ENCODE assay signal across 18 cellular contexts in the genomic region with DNA sequence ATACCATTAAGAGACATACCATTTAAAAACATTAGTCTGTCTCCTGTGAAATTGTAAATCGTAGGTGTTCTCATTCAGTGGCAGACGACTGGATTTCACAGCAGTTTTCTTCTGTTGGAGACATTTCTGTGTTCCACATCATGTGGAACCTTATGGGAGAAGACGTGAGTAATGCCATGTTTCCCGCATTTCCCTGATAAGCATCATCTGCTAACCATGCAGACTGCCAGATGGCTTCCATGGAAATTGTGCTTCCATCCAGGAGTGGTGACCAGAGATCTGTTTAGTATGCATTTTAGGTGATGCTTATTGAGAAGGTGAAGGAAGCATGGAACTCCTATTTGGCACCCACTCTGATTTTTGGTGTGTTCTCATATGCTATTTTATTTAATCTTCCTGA. TPM values are rescaled to one million over a fixed set of nuclear protein-coding genes. Genes with fewer than 3 reads are reported as not detected.
DNase-seq lines count a peak whose midpoint lies in the region; ATAC-seq and TF ChIP-seq lines count a peak whose summit lies in the region.
"Had no signal": no experiment of that assay in that cellular context is flagged by ENCODE, and none has a peak within 500 bp of the region (broad histone marks: within the 10 kb centered on the region; RNA-seq: fewer than 3 reads in every experiment).

No MANE protein-coding gene starts in this region.

- H3K36me3 Mint-ChIP-seq in brain = no peaks in the 10 kb centered on the region

- peak overlapping the region; percentile 91 to 98 (median 93) for H3K4me3 Mint-ChIP-seq in brain
- H3K4me3 Mint-ChIP-seq: activated CD8-positive, alpha-beta T cell treated with anti-CD3 and anti-CD28 coated beads for 36 hours had no signal

- H3K4me1 Mint-ChIP-seq in brain = peaks cover 36% of the 10 kb centered on the region

- H3K27ac ChIP-seq in right cardiac atrium (ENCODE audit: low read length) (no peak overlapping the region), right atrium auricular region (peak overlapping the region in 1 of 2 donors; percentile 95), gastrocnemius medialis (no peak overlapping the region)

- H3K4me1 ChIP-seq in right cardiac atrium (ENCODE audit: control insufficient read depth, insufficient read depth, low read length) (peaks cover 4% of the 10 kb centered on the region), right atrium auricular region (peaks cover 0 to 28% of the 10 kb centered on the region in 2 donors), gastrocnemius medialis (peaks cover 7 to 10% of the 10 kb centered on the region in 2 donors)

- H3K27ac Mint-ChIP-seq in brain = peak overlapping the region; percentile 40 to 94 (median 91)
- H3K27ac Mint-ChIP-seq: activated CD8-positive, alpha-beta T cell treated with anti-CD3 and anti-CD28 coated beads for 36 hours; effector memory CD8-positive, alpha-beta T cell; HFFc6; naive thymus-derived CD4-positive, alpha-beta T cell had no signal

- TF ChIP-seq POLR2A in lower leg skin (IDR thresholded peaks at IDR 0.05) (no peak), gastrocnemius medialis (IDR thresholded peaks at IDR 0.05) (no peak)

- H3K36me3 ChIP-seq in right atrium auricular region (no peaks in the 10 kb centered on the region), gastrocnemius medialis (no peaks in the 10 kb centered on the region)
- H3K36me3 ChIP-seq: sigmoid colon had no signal

- no peaks in the 10 kb centered on the region for H3K9me3 Mint-ChIP-seq in brain
- H3K9me3 Mint-ChIP-seq: activated CD8-positive, alpha-beta T cell treated with anti-CD3 and anti-CD28 coated beads for 36 hours; effector memory CD8-positive, alpha-beta T cell; HFFc6 had no signal

- in situ Hi-C loops in gastrocnemius medialis (cut with MboI; ENCODE audit: low sequenced_read_pairs in 4 of 4) = no loop called here

- DNase-seq in right cardiac atrium (no peak), right atrium auricular region (ENCODE audit: low spot score) (no peak), lung microvascular endothelial cell (ENCODE audit: low read depth in 2 of 2) (peak; percentile 32 to 84), NCI-H345 treated with DMSO at 0.1 percent for 48 hours (lab: John Stamatoyannopoulos, UW; ENCODE audit: unreplicated experiment) (no peak), HuH-7.5 (ENCODE audit: low spot score) (no peak), lower leg skin (ENCODE audit: low spot score in 2 of 2) (no peak), gastrocnemius medialis (no peak)
- DNase-seq: ACHN; activated CD8-positive, alpha-beta T cell treated with anti-CD3 and anti-CD28 coated beads for 36 hours; COR-L47; effector memory CD8-positive, alpha-beta T cell; HFFc6; kidney; naive thymus-derived CD4-positive, alpha-beta T cell; NCI-H2029; NK-92 treated with Interleukin-12 subunit alpha and Interleukin-12 subunit beta, amount 100 ng/mL, for 24 hours; sigmoid colon had no signal

- H3K4me3 ChIP-seq in right cardiac atrium (ENCODE audit: low read length) (peak overlapping the region; percentile 77), right atrium auricular region (no peak overlapping the region), lower leg skin (ENCODE audit: low read depth, poor library complexity, severe bottlenecking) (no peak overlapping the region), gastrocnemius medialis (no peak overlapping the region)

- no peak for ATAC-seq in right cardiac atrium
- ATAC-seq in gastrocnemius medialis = no peak
- ATAC-seq: activated CD8-positive, alpha-beta T cell treated with anti-CD3 and anti-CD28 coated beads for 36 hours; effector memory CD8-positive, alpha-beta T cell; naive thymus-derived CD4-positive, alpha-beta T cell had no signal

- intact Hi-C loops in right cardiac atrium (cut with DNase I) = loop anchor here in 3 of 4 donors (10.0 kb wide), 2 partner anchors 50 to 140 kb away; a partner anchor contains a TSS
- intact Hi-C loops in lower leg skin (cut with DNase I; ENCODE audit: low total_unique reads) = no loop called here
- intact Hi-C loops in gastrocnemius medialis (cut with DNase I; ENCODE audit: low total_unique reads) = loop anchor here (10.0 kb wide), 1 partner anchor 140 kb away; a partner anchor contains a TSS

- H3K27me3 ChIP-seq in right cardiac atrium (ENCODE audit: control insufficient read depth, insufficient read depth) = no peaks in the 10 kb centered on the region
- H3K27me3 ChIP-seq in right atrium auricular region = no peaks in the 10 kb centered on the region
- no peaks in the 10 kb centered on the region for H3K27me3 ChIP-seq in gastrocnemius medialis
- H3K27me3 ChIP-seq: sigmoid colon had no signal

- TF ChIP-seq CTCF in right atrium auricular region (IDR thresholded peaks at IDR 0.05) (no peak), brain (conservative IDR thresholded peaks at IDR 0.05) (no peak), lower leg skin (IDR thresholded peaks at IDR 0.05) (no peak), gastrocnemius medialis (IDR thresholded peaks at IDR 0.05 in 4 of 5, conservative IDR thresholded peaks at IDR 0.05 in 1 of 5) (no peak)

- 61% methylated on average over 4 of the region's 4 CpGs for WGBS in right cardiac atrium
- 61 to 73% methylated on average over 4 of the region's 4 CpGs for WGBS in lower leg skin, 2 donors

- H3K9me3 ChIP-seq in right cardiac atrium (ENCODE audit: control insufficient read depth, low read length) (no peaks in the 10 kb centered on the region), right atrium auricular region (no peaks in the 10 kb centered on the region), gastrocnemius medialis (no peaks in the 10 kb centered on the region)
- H3K9me3 ChIP-seq: sigmoid colon had no signal

- H3K27me3 Mint-ChIP-seq in brain = peaks cover 14% of the 10 kb centered on the region

RNA-seq across cellular contexts. Expression of a gene that starts 28.4 kb away (rescaled TPM):
- total RNA-seq in right cardiac atrium (10 to 100 TPM; 27.6 to 29.3 (median 29.1) TPM), right atrium auricular region (10 to 100 TPM; 25.9 to 27.2 TPM), lung microvascular endothelial cell (24.8 and 30.8 TPM in 2 replicates), lower leg skin (10 to 100 TPM; 19.2 to 40.8 (median 24.3) TPM), gastrocnemius medialis (10 to 100 TPM in 2 of 4 donors, 1 to 10 TPM in 2; 7.4 to 15.0 (median 11.3) TPM)
- polyA plus RNA-seq in right cardiac atrium (22.8 TPM), brain (ENCODE audit: insufficient read depth, low read depth, low replicate concordance) (1.7 TPM)
- total RNA-seq: activated CD8-positive, alpha-beta T cell treated with anti-CD3 and anti-CD28 coated beads for 36 hours; HFFc6 had no signal

Comparison
In these comparisons a context has a peak if more than half of its experiments do, and no peak if none do; other contexts are left out.
1. DNase-seq: peak in lung microvascular endothelial cell (2 of 2); none in right cardiac atrium (0 of 3), right atrium auricular region (single experiment), NCI-H345 treated with DMSO at 0.1 percent for 48 hours (single experiment), HuH-7.5 (single experiment), lower leg skin (0 of 2) and gastrocnemius medialis (0 of 2).